ENCODE assay signal across 17 cellular contexts in the genomic region with DNA sequence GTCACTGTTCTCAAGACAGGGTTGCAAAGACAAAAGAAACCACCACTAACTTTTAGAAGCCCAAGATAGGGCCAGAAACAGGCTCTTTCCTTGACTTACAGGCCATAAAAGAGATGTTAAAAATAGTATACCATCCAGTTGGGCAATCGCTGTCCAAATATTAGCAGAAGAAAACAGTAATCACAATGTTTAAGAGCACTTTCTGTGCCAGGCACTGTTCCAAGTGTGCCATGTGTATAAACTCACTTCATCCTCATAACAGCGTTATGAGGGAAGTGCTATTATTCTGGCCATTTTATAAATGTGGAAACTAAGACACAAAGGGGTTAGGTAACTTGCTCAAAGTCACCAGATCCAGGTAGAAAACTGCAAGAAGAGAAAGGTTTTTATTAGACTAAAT.
DNase-seq lines count a peak whose midpoint lies in the region; ATAC-seq and TF ChIP-seq lines count a peak whose summit lies in the region.
"Had no signal": no experiment of that assay in that cellular context is flagged by ENCODE, and none has a peak within 500 bp of the region (broad histone marks: within the 10 kb centered on the region; RNA-seq: fewer than 3 reads in every experiment).

No MANE protein-coding gene starts in this region.

- no peak overlapping the region for H4K8ac ChIP-seq in IMR-90 (ENCODE audit: low read depth in 2 of 2, low read length in 2 of 2)

- H3K36me3 ChIP-seq in IMR-90 (ENCODE audit: control insufficient read depth, insufficient read depth, low read length) = no peaks in the 10 kb centered on the region
- H3K36me3 ChIP-seq in esophagus muscularis mucosa = no peaks in the 10 kb centered on the region
- no peaks in the 10 kb centered on the region for H3K36me3 ChIP-seq in mucosa of descending colon (ENCODE audit: low read depth)
- no peaks in the 10 kb centered on the region for H3K36me3 ChIP-seq in OCI-LY7 (ENCODE audit: insufficient read depth, low read length)
- H3K36me3 ChIP-seq: MG63 had no signal

- H3K9me1 ChIP-seq in IMR-90 (ENCODE audit: insufficient read depth, low read length) = no peaks in the 10 kb centered on the region

- no peaks in the 10 kb centered on the region for H3K9me3 ChIP-seq in IMR-90 (ENCODE audit: control insufficient read depth, insufficient read depth, low read length)
- no peaks in the 10 kb centered on the region for H3K9me3 ChIP-seq in esophagus muscularis mucosa
- peaks cover 1% of the 10 kb centered on the region for H3K9me3 ChIP-seq in mucosa of descending colon
- no peaks in the 10 kb centered on the region for H3K9me3 ChIP-seq in OCI-LY7 (ENCODE audit: low read length)
- H3K9me3 ChIP-seq: MG63 had no signal

- H3K9me2 ChIP-seq in OCI-LY7 (ENCODE audit: insufficient read depth, low read length) = no peaks in the 10 kb centered on the region

- H3K9ac ChIP-seq in IMR-90 (ENCODE audit: low read depth, low read length) = no peak overlapping the region
- H3K9ac ChIP-seq: KMS-11 had no signal

- H3K4me2 ChIP-seq in IMR-90 (ENCODE audit: low read depth, low read length) = no peak overlapping the region
- no peak overlapping the region for H3K4me2 ChIP-seq in OCI-LY7 (ENCODE audit: low read length)
- H3K4me2 ChIP-seq: KMS-11 had no signal

- TF ChIP-seq RAD21 in IMR-90 (IDR thresholded peaks at IDR 0.05; ENCODE audit: low read length) = no peak

- no peak overlapping the region for H3K14ac ChIP-seq in IMR-90 (replicated peaks; ENCODE audit: low read depth, low read length)

- no peak overlapping the region for H3K18ac ChIP-seq in IMR-90 (ENCODE audit: low read depth, low read length)

- H3K4me3 Mint-ChIP-seq in activated naive CD8-positive, alpha-beta T cell treated with anti-CD3 and anti-CD28 coated beads, Interleukin-2, amount 50 U/mL, for 24 hours = no peak overlapping the region
- H3K4me3 Mint-ChIP-seq in activated CD4-positive, alpha-beta T cell treated with anti-CD3 and anti-CD28 coated beads for 36 hours = no peak overlapping the region

- no peaks in the 10 kb centered on the region for H3K9me3 Mint-ChIP-seq in activated naive CD8-positive, alpha-beta T cell treated with anti-CD3 and anti-CD28 coated beads, Interleukin-2, amount 50 U/mL, for 24 hours
- no peaks in the 10 kb centered on the region for H3K9me3 Mint-ChIP-seq in activated CD4-positive, alpha-beta T cell treated with anti-CD3 and anti-CD28 coated beads for 36 hours (ENCODE audit: low read depth)

- H3K4me3 ChIP-seq in IMR-90 (ENCODE audit: insufficient read depth, low read depth, low read length) (no peak overlapping the region), esophagus muscularis mucosa (no peak overlapping the region), mucosa of descending colon (no peak overlapping the region), OCI-LY7 (ENCODE audit: low read depth, low read length, poor library complexity, severe bottlenecking) (no peak overlapping the region)
- H3K4me3 ChIP-seq: MG63 had no signal

- dilution Hi-C loops in IMR-90 (cut with HindIII; ENCODE audit: low sequenced_read_pairs, unreplicated experiment) = no loop called here

- H3K27me3 ChIP-seq in IMR-90 (ENCODE audit: control insufficient read depth, insufficient read depth, low read length) = no peaks in the 10 kb centered on the region
- no peaks in the 10 kb centered on the region for H3K27me3 ChIP-seq in esophagus muscularis mucosa

- ATAC-seq in IMR-90 (ENCODE audit: low read depth) = no peak
- peak; percentile 88 for ATAC-seq in mucosa of descending colon
- ATAC-seq in activated naive CD8-positive, alpha-beta T cell treated with anti-CD3 and anti-CD28 coated beads, Interleukin-2, amount 50 U/mL, for 24 hours = no peak
- ATAC-seq in GM21723 (IDR thresholded peaks at IDR 0.05; ENCODE audit: unreplicated experiment) = no peak
- ATAC-seq in activated CD4-positive, alpha-beta T cell treated with anti-CD3 and anti-CD28 coated beads for 36 hours = no peak

- H4K91ac ChIP-seq in IMR-90 (ENCODE audit: insufficient read depth, low read depth, low read length) = no peak overlapping the region

- H4K20me1 ChIP-seq in IMR-90 (ENCODE audit: insufficient read depth, low read length) (no peaks in the 10 kb centered on the region), OCI-LY7 (ENCODE audit: insufficient read depth, low read length) (no peaks in the 10 kb centered on the region)

- no peaks in the 10 kb centered on the region for H3K36me3 Mint-ChIP-seq in activated naive CD8-positive, alpha-beta T cell treated with anti-CD3 and anti-CD28 coated beads, Interleukin-2, amount 50 U/mL, for 24 hours (ENCODE audit: low read depth)
- no peaks in the 10 kb centered on the region for H3K36me3 Mint-ChIP-seq in activated CD4-positive, alpha-beta T cell treated with anti-CD3 and anti-CD28 coated beads for 36 hours (ENCODE audit: low read depth)

- H4K5ac ChIP-seq in IMR-90 (ENCODE audit: low read depth, low read length) = no peak overlapping the region

- intact Hi-C loops in IMR-90 (cut with micrococcal nuclease) (no loop called here), esophagus muscularis mucosa (cut with DNase I) (no loop called here), mucosa of descending colon (cut with DNase I, micrococcal nuclease) (no loop called here), OCI-LY7 (cut with micrococcal nuclease; ENCODE audit: unreplicated experiment) (no loop called here)
- intact Hi-C loops in activated CD4-positive, alpha-beta T cell treated with anti-CD3 and anti-CD28 coated beads for 36 hours (cut with DNase I, micrococcal nuclease) = no loop called here

- no peak overlapping the region for H2BK120ac ChIP-seq in IMR-90 (ENCODE audit: low read depth, low read length)

- no peaks in the 10 kb centered on the region for H3K4me1 ChIP-seq in IMR-90 (ENCODE audit: control insufficient read depth, insufficient read depth, low read length)
- peaks cover 0 to 27% (median 6%) of the 10 kb centered on the region in 4 donors for H3K4me1 ChIP-seq in esophagus muscularis mucosa
- no peaks in the 10 kb centered on the region for H3K4me1 ChIP-seq in mucosa of descending colon (ENCODE audit: low read depth)
- H3K4me1 ChIP-seq in OCI-LY7 (ENCODE audit: insufficient read depth, low read length, poor library complexity, severe bottlenecking) = no peaks in the 10 kb centered on the region

- no peak overlapping the region for H2BK20ac ChIP-seq in IMR-90 (ENCODE audit: low read depth, low read length)

- H3K4me1 Mint-ChIP-seq in activated naive CD8-positive, alpha-beta T cell treated with anti-CD3 and anti-CD28 coated beads, Interleukin-2, amount 50 U/mL, for 24 hours = no peaks in the 10 kb centered on the region
- H3K4me1 Mint-ChIP-seq in activated CD4-positive, alpha-beta T cell treated with anti-CD3 and anti-CD28 coated beads for 36 hours = no peaks in the 10 kb centered on the region

- BruUV-seq in IMR-90 (replicated peaks; lab: Mats Ljungman, UMichigan) (no TSS peak), OCI-LY7 (replicated peaks; lab: Mats Ljungman, UMichigan) (no TSS peak)

- H3K27me3 Mint-ChIP-seq in activated naive CD8-positive, alpha-beta T cell treated with anti-CD3 and anti-CD28 coated beads, Interleukin-2, amount 50 U/mL, for 24 hours = no peaks in the 10 kb centered on the region
- peaks cover 4% of the 10 kb centered on the region for H3K27me3 Mint-ChIP-seq in activated CD4-positive, alpha-beta T cell treated with anti-CD3 and anti-CD28 coated beads for 36 hours

- no peak overlapping the region for H2AFZ ChIP-seq in IMR-90 (replicated peaks; ENCODE audit: low read length, poor library complexity)
- no peak overlapping the region for H2AFZ ChIP-seq in OCI-LY7 (ENCODE audit: low read length)

- H3K79me2 ChIP-seq in OCI-LY7 (ENCODE audit: insufficient read depth, low read depth, low read length) = no peaks in the 10 kb centered on the region

- no peak for TF ChIP-seq CTCF in 22Rv1 (IDR thresholded peaks at IDR 0.05)
- TF ChIP-seq CTCF in IMR-90 (conservative IDR thresholded peaks at IDR 0.05; ENCODE audit: low read depth, low read length) = no peak
- TF ChIP-seq CTCF in esophagus muscularis mucosa (IDR thresholded peaks at IDR 0.05) = no peak
- no peak for TF ChIP-seq CTCF in mucosa of descending colon (IDR thresholded peaks at IDR 0.05)
- TF ChIP-seq CTCF in OCI-LY7 (conservative IDR thresholded peaks at IDR 0.05; ENCODE audit: low read length) = no peak

- TF ChIP-seq EP300 in esophagus muscularis mucosa (IDR thresholded peaks at IDR 0.05) = no peak

- no peak overlapping the region for H3K27ac Mint-ChIP-seq in activated naive CD8-positive, alpha-beta T cell treated with anti-CD3 and anti-CD28 coated beads, Interleukin-2, amount 50 U/mL, for 24 hours
- H3K27ac Mint-ChIP-seq in activated CD4-positive, alpha-beta T cell treated with anti-CD3 and anti-CD28 coated beads for 36 hours = no peak overlapping the region

- no peak overlapping the region for H3K56ac ChIP-seq in IMR-90 (ENCODE audit: extremely low read depth, insufficient read depth, low read length)

- CTCF ChIA-PET in IMR-90 (lab: Yijun Ruan, JAX) (no interaction called here), OCI-LY7 (lab: Charles Lee; ENCODE audit: unreplicated experiment) (no interaction called here)
- CTCF ChIA-PET in activated CD4-positive, alpha-beta T cell treated with anti-CD3 and anti-CD28 coated beads for 36 hours (lab: Charles Lee) = no interaction called here

- no CpG with 5 or more reads among the region's 2 CpGs for WGBS in IMR-90 (ENCODE audit: extremely low coverage in 2 of 2, insufficient read length in 1 of 2), 2 experiments
- 58% methylated on average over 2 of the region's 2 CpGs for WGBS in esophagus muscularis mucosa

- no peaks in the 10 kb centered on the region for H3K79me1 ChIP-seq in IMR-90 (ENCODE audit: low read depth in 1 of 2, low read length in 2 of 2)

- in situ Hi-C loops in IMR-90 (cut with MboI; ENCODE audit: low sequenced_read_pairs) = no loop called here

- DNase-seq in IMR-90 (peak; percentile 8), esophagus muscularis mucosa (ENCODE audit: extremely low spot score) (no peak), mucosa of descending colon (peak in 2 of 3 donors; percentile 28 to 55), OCI-LY7 (ENCODE audit: low spot score) (no peak)
- no peak for DNase-seq in activated naive CD8-positive, alpha-beta T cell treated with anti-CD3 and anti-CD28 coated beads, Interleukin-2, amount 50 U/mL, for 24 hours
- no peak for DNase-seq in activated CD4-positive, alpha-beta T cell treated with anti-CD3 and anti-CD28 coated beads for 36 hours
- DNase-seq: AML-193, GOT3, MG63, NCI-H1417 treated with DMSO at 0.1 percent for 48 hours, NCI-H2029 treated with DMSO at 0.1 percent for 48 hours, NCI-H2227 treated with DMSO at 0.1 percent for 48 hours, NCI-H748 treated with DMSO at 0.1 percent for 48 hours, SHP77 treated with DMSO at 0.1 percent for 48 hours had no signal

- TF ChIP-seq POLR2A in IMR-90 (IDR thresholded peaks at IDR 0.05; ENCODE audit: low read depth, low read length) = no peak
- TF ChIP-seq POLR2A in esophagus muscularis mucosa (IDR thresholded peaks at IDR 0.05; ENCODE audit: low read depth) = no peak

- no peak overlapping the region for H2AK5ac ChIP-seq in IMR-90 (ENCODE audit: low read depth, low read length)

- POLR2A ChIA-PET in IMR-90 (lab: Charles Lee; ENCODE audit: unreplicated experiment) (no interaction called here), OCI-LY7 (lab: Charles Lee) (no interaction called here)
- POLR2A ChIA-PET in activated CD4-positive, alpha-beta T cell treated with anti-CD3 and anti-CD28 coated beads for 36 hours (lab: Charles Lee) = no interaction called here

- no peak overlapping the region for H2BK5ac ChIP-seq in IMR-90 (ENCODE audit: low read depth, low read length, poor library complexity, severe bottlenecking)

- H2AK9ac ChIP-seq in IMR-90 (replicated peaks; ENCODE audit: low read depth, low read length, poor library complexity) = no peak overlapping the region

- no peak overlapping the region for H3K23ac ChIP-seq in IMR-90 (ENCODE audit: low read depth, low read length)

- H2BK15ac ChIP-seq in IMR-90 (ENCODE audit: low read depth, low read length) = no peak overlapping the region

- no peak overlapping the region for H3K4ac ChIP-seq in IMR-90 (ENCODE audit: low read depth, low read length)

- H3K27ac ChIP-seq in 22Rv1 = peak overlapping the region; percentile 59
- H3K27ac ChIP-seq in IMR-90 (ENCODE audit: insufficient read depth, low read length) = no peak overlapping the region
- peak overlapping the region; percentile 18 to 51 (median 38) for H3K27ac ChIP-seq in esophagus muscularis mucosa (replicated peaks in 1 of 4)
- H3K27ac ChIP-seq in OCI-LY7 (ENCODE audit: low read depth, low read length, poor library complexity, severe bottlenecking) = no peak overlapping the region
- H3K27ac ChIP-seq: KMS-11 had no signal

Comparison
In these comparisons a context has a peak if more than half of its experiments do, and no peak if none do; other contexts are left out.
1. H3K27ac ChIP-seq: peak in 22Rv1 (single experiment) and esophagus muscularis mucosa (4 of 4); none in IMR-90 (single experiment) and OCI-LY7 (single experiment).
2. DNase-seq: peak in IMR-90 (single experiment) and mucosa of descending colon (2 of 3); none in esophagus muscularis mucosa (single experiment), activated naive CD8-positive, alpha-beta T cell treated with anti-CD3 and anti-CD28 coated beads, Interleukin-2, amount 50 U/mL, for 24 hours (single experiment), OCI-LY7 (single experiment) and activated CD4-positive, alpha-beta T cell treated with anti-CD3 and anti-CD28 coated beads for 36 hours (single experiment).